22 cellular contexts compared by ENCODE assay signal in the genomic region with DNA sequence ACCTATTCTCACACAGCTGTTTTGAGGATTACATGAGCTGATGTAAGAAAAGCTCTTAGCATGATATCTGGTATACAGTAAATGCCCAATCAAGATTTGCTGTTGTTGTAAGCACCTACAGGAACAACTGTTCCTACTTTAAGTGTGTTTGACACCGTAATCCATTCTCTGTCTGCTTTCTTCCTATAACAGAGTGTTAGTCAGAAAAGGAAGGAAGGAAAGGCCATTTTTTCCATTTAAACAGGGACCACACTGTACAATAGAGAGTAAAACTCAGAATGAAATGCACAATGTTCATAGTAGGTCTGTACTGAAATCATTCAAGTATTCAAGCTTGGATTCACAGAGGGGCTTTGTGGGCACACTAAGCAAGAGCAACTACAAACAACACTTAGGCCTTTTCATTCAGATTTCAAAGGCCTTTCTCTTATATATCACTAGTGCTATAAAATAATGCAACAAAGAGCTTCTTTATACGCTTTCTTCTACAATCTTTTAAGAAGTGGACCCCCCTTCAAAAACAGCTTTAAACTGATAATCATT. TPM values are rescaled to one million over a fixed set of nuclear protein-coding genes. Genes with fewer than 3 reads are reported as not detected.
DNase-seq lines count a peak whose midpoint lies in the region; ATAC-seq, FAIRE-seq and TF ChIP-seq lines count a peak whose summit lies in the region.
"Had no signal": no experiment of that assay in that cellular context is flagged by ENCODE, and none has a peak within 500 bp of the region (broad histone marks: within the 10 kb centered on the region; RNA-seq: fewer than 3 reads in every experiment).

No MANE protein-coding gene starts in this region.

- no peak for ATAC-seq in activated CD8-positive, alpha-beta T cell treated with anti-CD3 and anti-CD28 coated beads for 36 hours
- ATAC-seq in activated CD8-positive, alpha-beta T cell treated with anti-CD3 and anti-CD28 coated beads, Interleukin-2, amount 10 ng/mL, durations not matched to agents 7 days and 5 days: no peak

- intact Hi-C loops in activated CD8-positive, alpha-beta T cell treated with anti-CD3 and anti-CD28 coated beads for 36 hours (cut with micrococcal nuclease): no loop called here

- no peak for FAIRE-seq in GM19239 (lab: Jason Lieb, UNC)

- peaks cover 24% of the 10 kb centered on the region for H3K36me3 Mint-ChIP-seq in activated CD8-positive, alpha-beta T cell treated with anti-CD3 and anti-CD28 coated beads for 36 hours (ENCODE audit: low read depth)
- peaks cover 40% of the 10 kb centered on the region for H3K36me3 Mint-ChIP-seq in activated CD8-positive, alpha-beta T cell treated with anti-CD3 and anti-CD28 coated beads, Interleukin-2, amount 10 ng/mL, durations not matched to agents 7 days and 5 days (ENCODE audit: low read depth)

- no peak overlapping the region for H3K4me3 Mint-ChIP-seq in activated CD8-positive, alpha-beta T cell treated with anti-CD3 and anti-CD28 coated beads for 36 hours
- H3K4me3 Mint-ChIP-seq in activated CD8-positive, alpha-beta T cell treated with anti-CD3 and anti-CD28 coated beads, Interleukin-2, amount 10 ng/mL, durations not matched to agents 7 days and 5 days: no peak overlapping the region
- H3K4me3 Mint-ChIP-seq: CD4-positive, alpha-beta T cell had no signal

- POLR2A ChIA-PET in activated CD8-positive, alpha-beta T cell treated with anti-CD3 and anti-CD28 coated beads for 36 hours (lab: Charles Lee): interaction anchor here (1.0 to 1.4 kb wide), 2 partner anchors 16 to 26 kb away, joined by 3 to 5 read pairs; no protein-coding TSS in a partner anchor
- POLR2A ChIA-PET in activated CD8-positive, alpha-beta T cell treated with anti-CD3 and anti-CD28 coated beads, Interleukin-2, amount 10 ng/mL, durations not matched to agents 7 days and 5 days (lab: Charles Lee): no interaction called here

- no peak for DNase-seq in activated CD8-positive, alpha-beta T cell treated with anti-CD3 and anti-CD28 coated beads for 36 hours
- no peak for DNase-seq in activated CD8-positive, alpha-beta T cell treated with anti-CD3 and anti-CD28 coated beads, Interleukin-2, amount 10 ng/mL, durations not matched to agents 7 days and 5 days
- no peak for DNase-seq in caudate nucleus (lab: John Stamatoyannopoulos, UW)
- peak; percentile 91 for DNase-seq in foreskin melanocyte
- no peak for DNase-seq in substantia nigra (lab: John Stamatoyannopoulos, UW)
- DNase-seq in MV-4-11 (lab: John Stamatoyannopoulos, UW): no peak
- DNase-seq in GM19239 (ENCODE audit: insufficient read length, low spot score): no peak
- DNase-seq in activated gamma-delta T cell (lab: John Stamatoyannopoulos, UW): no peak
- DNase-seq: 8988T; BE2C; Calu3; CD4-positive, alpha-beta T cell; DMS79; H7; NCI-H1105; NCI-H1694; NCI-H2107; NCI-H2227 treated with DMSO at 0.1 percent for 48 hours; NCI-H524 treated with DMSO at 0.1 percent for 48 hours; SHP77 had no signal

- H3K27me3 Mint-ChIP-seq in activated CD8-positive, alpha-beta T cell treated with anti-CD3 and anti-CD28 coated beads for 36 hours: no peaks in the 10 kb centered on the region
- H3K27me3 Mint-ChIP-seq in activated CD8-positive, alpha-beta T cell treated with anti-CD3 and anti-CD28 coated beads, Interleukin-2, amount 10 ng/mL, durations not matched to agents 7 days and 5 days (ENCODE audit: low read depth): no peaks in the 10 kb centered on the region
- H3K27me3 Mint-ChIP-seq: CD4-positive, alpha-beta T cell had no signal

- H3K27ac ChIP-seq in caudate nucleus (ENCODE audit: low read depth, low read length) (peak overlapping the region; percentile 4), substantia nigra (ENCODE audit: low read depth, low read length, poor library complexity, severe bottlenecking) (peak overlapping the region; percentile 51)

- H3K9me3 Mint-ChIP-seq in activated CD8-positive, alpha-beta T cell treated with anti-CD3 and anti-CD28 coated beads for 36 hours: no peaks in the 10 kb centered on the region
- H3K9me3 Mint-ChIP-seq in activated CD8-positive, alpha-beta T cell treated with anti-CD3 and anti-CD28 coated beads, Interleukin-2, amount 10 ng/mL, durations not matched to agents 7 days and 5 days (ENCODE audit: insufficient read depth): no peaks in the 10 kb centered on the region
- H3K9me3 Mint-ChIP-seq: CD4-positive, alpha-beta T cell had no signal

- no peaks in the 10 kb centered on the region for H3K4me1 Mint-ChIP-seq in activated CD8-positive, alpha-beta T cell treated with anti-CD3 and anti-CD28 coated beads for 36 hours (ENCODE audit: low read depth)
- H3K4me1 Mint-ChIP-seq in activated CD8-positive, alpha-beta T cell treated with anti-CD3 and anti-CD28 coated beads, Interleukin-2, amount 10 ng/mL, durations not matched to agents 7 days and 5 days (ENCODE audit: low read depth): peaks cover 21% of the 10 kb centered on the region

- CTCF ChIA-PET in activated CD8-positive, alpha-beta T cell treated with anti-CD3 and anti-CD28 coated beads for 36 hours (lab: Charles Lee): no interaction called here
- CTCF ChIA-PET in activated CD8-positive, alpha-beta T cell treated with anti-CD3 and anti-CD28 coated beads, Interleukin-2, amount 10 ng/mL, durations not matched to agents 7 days and 5 days (lab: Charles Lee): interaction anchor here (0.6 kb wide), 1 partner anchor 247 kb away, joined by 3 read pairs; no protein-coding TSS in a partner anchor

- TF ChIP-seq CTCF in activated CD8-positive, alpha-beta T cell treated with anti-CD3 and anti-CD28 coated beads for 36 hours (IDR thresholded peaks at IDR 0.05): no peak

- H3K27ac Mint-ChIP-seq in activated CD8-positive, alpha-beta T cell treated with anti-CD3 and anti-CD28 coated beads for 36 hours: peak overlapping the region; percentile 27
- no peak overlapping the region for H3K27ac Mint-ChIP-seq in activated CD8-positive, alpha-beta T cell treated with anti-CD3 and anti-CD28 coated beads, Interleukin-2, amount 10 ng/mL, durations not matched to agents 7 days and 5 days
- H3K27ac Mint-ChIP-seq: CD4-positive, alpha-beta T cell had no signal

RNA-seq across cellular contexts. Expression of a gene that starts 21.5 kb away (rescaled TPM):
- total RNA-seq in activated CD8-positive, alpha-beta T cell treated with anti-CD3 and anti-CD28 coated beads for 36 hours: 100 to 1,000 TPM; 144 to 145 TPM
- 100 to 1,000 TPM; 110 to 115 TPM for total RNA-seq in activated CD8-positive, alpha-beta T cell treated with anti-CD3 and anti-CD28 coated beads, Interleukin-2, amount 10 ng/mL, durations not matched to agents 7 days and 5 days

RNA-seq across cellular contexts. Expression of a gene that starts 26.7 kb away (rescaled TPM):
- total RNA-seq in activated CD8-positive, alpha-beta T cell treated with anti-CD3 and anti-CD28 coated beads for 36 hours: under 1 TPM in 1 of 2 experiments, not detected in 1; 0.18 TPM
- not detected for total RNA-seq in activated CD8-positive, alpha-beta T cell treated with anti-CD3 and anti-CD28 coated beads, Interleukin-2, amount 10 ng/mL, durations not matched to agents 7 days and 5 days
- total RNA-seq: Calu3, HT-29 had no signal

RNA-seq across cellular contexts. Expression of a gene that starts 34.4 kb away (rescaled TPM):
- total RNA-seq in activated CD8-positive, alpha-beta T cell treated with anti-CD3 and anti-CD28 coated beads for 36 hours: not detected
- total RNA-seq in activated CD8-positive, alpha-beta T cell treated with anti-CD3 and anti-CD28 coated beads, Interleukin-2, amount 10 ng/mL, durations not matched to agents 7 days and 5 days: not detected
- total RNA-seq: Calu3, H7, HT-29, MCF 10A had no signal

RNA-seq across cellular contexts. Expression of a gene that starts 42.0 kb away (rescaled TPM):
- 100 to 1,000 TPM; 129 to 138 TPM for total RNA-seq in activated CD8-positive, alpha-beta T cell treated with anti-CD3 and anti-CD28 coated beads for 36 hours
- 100 to 1,000 TPM; 114 to 121 TPM for total RNA-seq in activated CD8-positive, alpha-beta T cell treated with anti-CD3 and anti-CD28 coated beads, Interleukin-2, amount 10 ng/mL, durations not matched to agents 7 days and 5 days

RNA-seq across cellular contexts. Expression of a gene that starts 42.1 kb away (rescaled TPM):
- 10 to 100 TPM; 15.4 to 16.3 TPM for total RNA-seq in activated CD8-positive, alpha-beta T cell treated with anti-CD3 and anti-CD28 coated beads for 36 hours
- 10 to 100 TPM; 17.7 to 20.7 TPM for total RNA-seq in activated CD8-positive, alpha-beta T cell treated with anti-CD3 and anti-CD28 coated beads, Interleukin-2, amount 10 ng/mL, durations not matched to agents 7 days and 5 days
